ENCODE assay signal across 26 cellular contexts in the genomic region with DNA sequence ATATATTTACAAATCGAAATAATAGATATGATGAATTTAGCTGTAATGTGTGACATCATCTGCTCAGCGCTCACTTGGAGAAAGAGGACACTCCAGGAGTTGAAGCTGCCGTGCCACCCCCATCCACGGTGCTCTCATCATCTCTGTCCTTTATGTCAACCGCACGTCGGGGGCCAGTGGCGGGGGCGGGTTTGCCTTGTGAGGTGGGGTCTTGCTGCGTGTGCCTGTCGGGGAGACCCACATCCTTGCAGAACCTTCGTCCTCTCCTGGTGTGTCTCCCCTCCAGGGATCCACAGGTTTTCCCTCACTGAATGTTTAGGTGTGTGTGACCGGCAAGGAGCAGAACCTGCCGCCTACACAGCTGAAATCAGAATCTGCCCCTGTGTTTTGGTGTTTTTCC.
A peak's percentile ranks its signal among the peaks of the same experiment; 100 is the strongest.
DNase-seq lines count a peak whose midpoint lies in the region; ATAC-seq, FAIRE-seq and TF ChIP-seq lines count a peak whose summit lies in the region.
"Had no signal": no experiment of that assay in that cellular context is flagged by ENCODE, and none has a peak within 500 bp of the region (broad histone marks: within the 10 kb centered on the region; RNA-seq: fewer than 3 reads in every experiment).

No MANE protein-coding gene starts in this region.

- H3K27ac ChIP-seq in RWPE2 (ENCODE audit: poor library complexity, severe bottlenecking): no peak overlapping the region

- intact Hi-C loops in sciatic nerve (cut with DNase I): no loop called here

- no peaks in the 10 kb centered on the region for H3K27me3 ChIP-seq in RWPE2 (ENCODE audit: insufficient read depth, poor library complexity, severe bottlenecking)
- H3K27me3 ChIP-seq: BE2C had no signal

- peak; percentile 8 for DNase-seq in GM12892 (ENCODE audit: insufficient read length)
- DNase-seq in RWPE2 (ENCODE audit: low spot score): peak; percentile 49
- peak; percentile 39 for DNase-seq in left lobe of liver (ENCODE audit: low spot score)
- DNase-seq in omental fat pad (ENCODE audit: low spot score): peak; percentile 8
- DNase-seq in T-helper 2 cell: no peak
- no peak for DNase-seq in sciatic nerve (ENCODE audit: low spot score)
- DNase-seq in AML-193 (lab: John Stamatoyannopoulos, UW): no peak
- DNase-seq: BE2C, Calu3, DMS79 treated with DMSO at 0.1 percent for 48 hours, GF-D8, Karpas-422, NCI-H1092, NCI-H1417 treated with DMSO at 0.1 percent for 48 hours, NCI-H187, NCI-H2081 treated with DMSO at 0.1 percent for 48 hours, NCI-H2171, NCI-H345, NCI-H510A treated with DMSO at 0.1 percent for 48 hours, NCI-H774, PC-3 had no signal

- H3K4me1 ChIP-seq in RWPE2 (ENCODE audit: insufficient read depth, poor library complexity, severe bottlenecking): no peaks in the 10 kb centered on the region
- H3K4me1 ChIP-seq: BE2C had no signal

- H3K4me3 ChIP-seq in RWPE2 (ENCODE audit: severe bottlenecking): no peak overlapping the region

- no peak for FAIRE-seq in GM12892 (lab: Jason Lieb, UNC)
- FAIRE-seq: GM12891, GM19239, H54, HepG2 had no signal

- H3K9me3 ChIP-seq in RWPE2 (ENCODE audit: severe bottlenecking): no peaks in the 10 kb centered on the region
- H3K9me3 ChIP-seq: BE2C had no signal

- TF ChIP-seq CTCF in RWPE2 (IDR thresholded peaks at IDR 0.05; ENCODE audit: poor library complexity, severe bottlenecking) (no peak), omental fat pad (IDR thresholded peaks at IDR 0.05) (no peak)

- TF ChIP-seq POLR2A in GM12892 (IDR thresholded peaks at IDR 0.05; ENCODE audit: low read depth, low read length): no peak

- ATAC-seq in RWPE2 (ENCODE audit: low read depth) (no peak), left lobe of liver (no peak), omental fat pad (ENCODE audit: low FRiP score) (no peak), sciatic nerve (no peak), GM18517 (IDR thresholded peaks at IDR 0.05; ENCODE audit: unreplicated experiment) (no peak)
- ATAC-seq: PC-3 had no signal

- H3K36me3 ChIP-seq in RWPE2 (ENCODE audit: low read depth): no peaks in the 10 kb centered on the region
- H3K36me3 ChIP-seq: BE2C had no signal

Comparison
In these comparisons a context has a peak if more than half of its experiments do, and no peak if none do; other contexts are left out.
1. DNase-seq: peak in GM12892 (single experiment), RWPE2 (single experiment), left lobe of liver (single experiment) and omental fat pad (single experiment); none in T-helper 2 cell (0 of 5), sciatic nerve (single experiment) and AML-193 (0 of 2).